ENCODE assay signal across 9 cellular contexts in the genomic region with DNA sequence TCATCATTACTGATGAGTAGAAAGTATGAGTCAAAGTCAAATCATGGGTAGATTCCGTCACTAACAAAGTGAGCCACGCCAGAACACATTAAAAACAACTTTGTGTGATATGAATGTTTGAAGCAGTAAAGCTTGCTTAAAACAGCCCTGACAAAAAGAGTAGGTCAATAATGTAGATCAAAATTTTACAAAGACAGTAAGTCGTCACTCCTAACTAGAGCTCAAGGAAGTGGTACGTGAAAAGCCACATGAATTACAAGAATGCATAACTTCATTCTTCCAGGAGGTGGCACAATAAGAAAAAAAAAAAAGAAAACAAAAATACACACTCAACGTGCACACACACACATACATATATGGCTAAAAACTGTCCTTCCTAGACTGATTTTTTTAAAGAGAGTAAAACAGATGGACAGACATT.
DNase-seq lines count a peak whose midpoint lies in the region; ATAC-seq and TF ChIP-seq lines count a peak whose summit lies in the region.
"Had no signal": no experiment of that assay in that cellular context is flagged by ENCODE, and none has a peak within 500 bp of the region (broad histone marks: within the 10 kb centered on the region; RNA-seq: fewer than 3 reads in every experiment).

No MANE protein-coding gene starts in this region.

- POLR2A ChIA-PET in A673 (lab: Charles Lee; ENCODE audit: low non-redundant PET), result no interaction called here
- POLR2A ChIA-PET in HEK293 (lab: Yijun Ruan, JAX), result interaction anchor here (0.6 kb wide), 2 partner anchors 11 to 67 kb away, joined by 3 to 4 read pairs; no protein-coding TSS in a partner anchor

- TF ChIP-seq CTCF in A673 (conservative IDR thresholded peaks at IDR 0.05; ENCODE audit: low read depth, low read length), result peak; percentile 63
- peak; percentile 47; the same call in 1 of the 2 replicates for TF ChIP-seq CTCF in HEK293 (tag by site-specific recombination; IDR thresholded peaks at IDR 0.05)

- no peaks in the 10 kb centered on the region for H3K9me3 Mint-ChIP-seq in activated naive CD4-positive, alpha-beta T cell treated with anti-CD3 and anti-CD28 coated beads, Interleukin-2, amount 50 U/mL, for 72 hours

- no peaks in the 10 kb centered on the region for H3K27me3 ChIP-seq in A673 (replicated peaks; ENCODE audit: insufficient read depth, low read depth, low read length, poor library complexity)
- H3K27me3 ChIP-seq: pancreas had no signal

- peak; percentile 52 for DNase-seq in A673 (ENCODE audit: low spot score)
- peak; percentile 20 for DNase-seq in GM04504 (ENCODE audit: low read depth)
- DNase-seq in LoVo (ENCODE audit: low spot score), result peak; percentile 42
- DNase-seq in activated naive CD4-positive, alpha-beta T cell treated with anti-CD3 and anti-CD28 coated beads, Interleukin-2, amount 50 U/mL, for 72 hours (ENCODE audit: low spot score in 2 of 2), result peak in 1 of 2 donors; percentile 17
- DNase-seq in left kidney (ENCODE audit: low read depth, low spot score), result peak; percentile 24
- DNase-seq in NCI-H2081 treated with DMSO at 0.1 percent for 48 hours (lab: John Stamatoyannopoulos, UW), result no peak
- DNase-seq in ureter (ENCODE audit: low spot score), result no peak
- DNase-seq: pancreas had no signal

- peak overlapping the region; percentile 77 to 80 for H3K27ac Mint-ChIP-seq in activated naive CD4-positive, alpha-beta T cell treated with anti-CD3 and anti-CD28 coated beads, Interleukin-2, amount 50 U/mL, for 72 hours

- BruUV-seq in A673 (replicated peaks; lab: Mats Ljungman, UMichigan), result no TSS peak

- H3K4me1 ChIP-seq in A673 (ENCODE audit: insufficient read depth, low read length, poor library complexity, severe bottlenecking), result peaks cover 7% of the 10 kb centered on the region
- H3K4me1 ChIP-seq in HEK293 (ENCODE audit: control insufficient read depth, insufficient read depth, low read length), result no peaks in the 10 kb centered on the region
- H3K4me1 ChIP-seq: pancreas had no signal

- peak; percentile 91 to 95 for ATAC-seq in activated naive CD4-positive, alpha-beta T cell treated with anti-CD3 and anti-CD28 coated beads, Interleukin-2, amount 50 U/mL, for 72 hours

- H3K36me3 ChIP-seq in A673 (ENCODE audit: insufficient read depth, low read length, poor library complexity, severe bottlenecking) (peaks cover 3% of the 10 kb centered on the region), HEK293 (ENCODE audit: control insufficient read depth in 2 of 2, insufficient read depth in 1 of 2, low read length in 2 of 2) (peaks cover 0 to 12% of the 10 kb centered on the region in 2 experiments)

- H3K27ac ChIP-seq in A673 (ENCODE audit: low read depth, low read length, poor library complexity, severe bottlenecking) (no peak overlapping the region), HEK293 (ENCODE audit: extremely low read depth, low read depth, low read length) (no peak overlapping the region)
- H3K27ac ChIP-seq: pancreas had no signal

- peaks cover 0 to 14% of the 10 kb centered on the region in 2 donors for H3K36me3 Mint-ChIP-seq in activated naive CD4-positive, alpha-beta T cell treated with anti-CD3 and anti-CD28 coated beads, Interleukin-2, amount 50 U/mL, for 72 hours

- H3K9me3 ChIP-seq in A673 (ENCODE audit: low read depth, low read length, poor library complexity, severe bottlenecking) (no peaks in the 10 kb centered on the region), HEK293 (ENCODE audit: control insufficient read depth, insufficient read depth, low read depth, low read length) (no peaks in the 10 kb centered on the region)
- H3K9me3 ChIP-seq: pancreas had no signal

- intact Hi-C loops in A673 (cut with micrococcal nuclease; ENCODE audit: unreplicated experiment), result loop anchor here (2.0 to 10.0 kb wide), 2 partner anchors 145 to 289 kb away; no protein-coding TSS in a partner anchor

- no peak overlapping the region for H3K4me3 ChIP-seq in A673 (ENCODE audit: low read depth, low read length, poor library complexity, severe bottlenecking)
- no peak overlapping the region for H3K4me3 ChIP-seq in HEK293 (ENCODE audit: low read depth, low read length)
- H3K4me3 ChIP-seq: pancreas had no signal

- CTCF ChIA-PET in A673 (lab: Charles Lee), result interaction anchor here (0.6 to 0.7 kb wide), 9 partner anchors 22 to 471 kb away, joined by 3 to 4 read pairs (median 3); no protein-coding TSS in a partner anchor
- CTCF ChIA-PET in HEK293 (lab: Yijun Ruan, JAX), result interaction anchor here (0.6 to 2.8 kb wide), 32 partner anchors 8 to 1800 kb away, joined by 3 to 47 read pairs (median 3); no protein-coding TSS in a partner anchor

TF ChIP-seq in HEK293, 187 proteins besides CTCF, POLR2A, EP300 and RAD21:
- TF ChIP-seq ZNF239 (tag by site-specific recombination; IDR thresholded peaks at IDR 0.05) (no peak), ZNF654 (tag by site-specific recombination; IDR thresholded peaks at IDR 0.05; ENCODE audit: low read depth) (peak; percentile 81)

Comparison
In these comparisons a context has a peak if more than half of its experiments do, and no peak if none do; other contexts are left out.
1. DNase-seq: peak in A673 (single experiment), GM04504 (single experiment), LoVo (single experiment) and left kidney (single experiment); none in NCI-H2081 treated with DMSO at 0.1 percent for 48 hours (single experiment) and ureter (single experiment).